Comparison of ENCODE assay signal across 9 cellular contexts in genomic region chr6:101226677-101227135, GRCh38.
A peak's percentile ranks its signal among the peaks of the same experiment; 100 is the strongest.
DNase-seq lines count a peak whose midpoint lies in the region; ATAC-seq, FAIRE-seq and TF ChIP-seq lines count a peak whose summit lies in the region.
"Had no signal": no experiment of that assay in that cellular context is flagged by ENCODE, and none has a peak within 500 bp of the region (broad histone marks: within the 10 kb centered on the region; RNA-seq: fewer than 3 reads in every experiment).

No MANE protein-coding gene starts in this region.

- intact Hi-C loops in psoas muscle (cut with DNase I) = no loop called here

- H3K4me3 ChIP-seq in A549 (no peak overlapping the region), GM12875 (ENCODE audit: low read depth, low read length) (no peak overlapping the region), fibroblast of villous mesenchyme (ENCODE audit: low read depth, low read length) (no peak overlapping the region), psoas muscle (no peak overlapping the region), tibial nerve (no peak overlapping the region)
- no peak overlapping the region for H3K4me3 ChIP-seq in effector memory CD4-positive, alpha-beta T cell (ENCODE audit: insufficient read depth, low read depth, low read length, poor library complexity, severe bottlenecking)

- H3K36me3 ChIP-seq in psoas muscle (ENCODE audit: insufficient read depth in 1 of 2, low read depth in 1 of 2) (no peaks in the 10 kb centered on the region), tibial nerve (no peaks in the 10 kb centered on the region)
- no peaks in the 10 kb centered on the region for H3K36me3 ChIP-seq in effector memory CD4-positive, alpha-beta T cell (ENCODE audit: control insufficient read depth, insufficient read depth, low read length)

- peak; percentile 49 for TF ChIP-seq CTCF in A549 (IDR thresholded peaks at IDR 0.05)
- TF ChIP-seq CTCF in GM12875 (IDR thresholded peaks at IDR 0.05; ENCODE audit: borderline replicate concordance, insufficient read depth, low read depth, low read length) = 0 out of 2 replicates have a peak, but pooled peaks have one; percentile 7
- peak; percentile 49 for TF ChIP-seq CTCF in fibroblast of villous mesenchyme (IDR thresholded peaks at IDR 0.05; ENCODE audit: insufficient read depth, low read depth, low read length)
- no peak for TF ChIP-seq CTCF in psoas muscle (IDR thresholded peaks at IDR 0.05)
- no peak for TF ChIP-seq CTCF in tibial nerve (IDR thresholded peaks at IDR 0.05)

- TF ChIP-seq EP300 in A549 (IDR thresholded peaks at IDR 0.05) (no peak), tibial nerve (IDR thresholded peaks at IDR 0.05) (no peak)

- H3K4me1 ChIP-seq in A549 (no peaks in the 10 kb centered on the region), psoas muscle (no peaks in the 10 kb centered on the region), tibial nerve (no peaks in the 10 kb centered on the region)
- no peaks in the 10 kb centered on the region for H3K4me1 ChIP-seq in effector memory CD4-positive, alpha-beta T cell (ENCODE audit: control insufficient read depth, insufficient read depth, low read length, poor library complexity, severe bottlenecking)
- H3K4me1 ChIP-seq: parathyroid adenoma had no signal

- H3K27me3 ChIP-seq in psoas muscle (ENCODE audit: insufficient read depth in 3 of 3, low read length in 2 of 3) = no peaks in the 10 kb centered on the region
- H3K27me3 ChIP-seq in effector memory CD4-positive, alpha-beta T cell (replicated peaks; ENCODE audit: control insufficient read depth, insufficient read depth, low read length, poor library complexity, severe bottlenecking) = no peaks in the 10 kb centered on the region
- H3K27me3 ChIP-seq in tibial nerve = no peaks in the 10 kb centered on the region

- FAIRE-seq in A549 (lab: Jason Lieb, UNC) = no peak

- TF ChIP-seq RAD21 in A549 (conservative IDR thresholded peaks at IDR 0.05 in 1 of 2, IDR thresholded peaks at IDR 0.05 in 1 of 2) = peak; percentile 67 to 73

- POLR2A ChIA-PET in A549 (lab: Yijun Ruan, JAX) = interaction anchor here (0.6 kb wide), 1 partner anchor 354 kb away, joined by 3 read pairs; no protein-coding TSS in a partner anchor

- H3K27ac ChIP-seq in A549 (no peak overlapping the region), psoas muscle (no peak overlapping the region), tibial nerve (no peak overlapping the region)
- H3K27ac ChIP-seq in effector memory CD4-positive, alpha-beta T cell (ENCODE audit: insufficient read depth, low read length, poor library complexity, severe bottlenecking) = no peak overlapping the region
- H3K27ac ChIP-seq: parathyroid adenoma had no signal

- WGBS in A549 (ENCODE audit: missing lambda C conversion rate) = 64% methylated on average over 8 of the region's 12 CpGs
- WGBS in psoas muscle, 3 donors = 63 to 67% (median 64%) methylated on average over 12 of the region's 12 CpGs
- WGBS in tibial nerve, 2 donors = 66 to 67% methylated on average over 12 of the region's 12 CpGs

- H3K9me3 ChIP-seq in A549 (no peaks in the 10 kb centered on the region), psoas muscle (no peaks in the 10 kb centered on the region), tibial nerve (peaks cover 0 to 18% (median 0%) of the 10 kb centered on the region in 4 donors)
- no peaks in the 10 kb centered on the region for H3K9me3 ChIP-seq in effector memory CD4-positive, alpha-beta T cell (ENCODE audit: control insufficient read depth, low read length)

- no peak for TF ChIP-seq POLR2A in A549 (IDR thresholded peaks at IDR 0.05; ENCODE audit: low read length)
- TF ChIP-seq POLR2A in tibial nerve (IDR thresholded peaks at IDR 0.05) = no peak

- ATAC-seq in A549 = peak; percentile 81 to 82
- ATAC-seq in psoas muscle = no peak

- CTCF ChIA-PET in A549 (lab: Yijun Ruan, JAX) = interaction anchor here (0.6 to 1.5 kb wide), 8 partner anchors 11 to 548 kb away, joined by 3 to 5 read pairs (median 3); no protein-coding TSS in a partner anchor

- no peak overlapping the region for H3K4me2 ChIP-seq in A549

- DNase-seq in A549 (ENCODE audit: low read depth in 1 of 2, low spot score in 1 of 2) (peak; percentile 2 to 55), NCI-H526 (lab: John Stamatoyannopoulos, UW) (peak; percentile 58 to 74), fibroblast of villous mesenchyme (ENCODE audit: low read depth) (peak; percentile 31), OCI-M2 (lab: John Stamatoyannopoulos, UW; ENCODE audit: unreplicated experiment) (no peak), psoas muscle (no peak), tibial nerve (ENCODE audit: low spot score in 2 of 2) (no peak)
- DNase-seq in effector memory CD4-positive, alpha-beta T cell = no peak

TF ChIP-seq in A549, 52 proteins besides CTCF, POLR2A, EP300 and RAD21:
- TF ChIP-seq FOSL2 (IDR thresholded peaks at IDR 0.05) (no peak), FOSL2 (CRISPR knock-in tag; IDR thresholded peaks at IDR 0.05) (peak; percentile 43; the same call in 1 of the 2 replicates), SMC3 (IDR thresholded peaks at IDR 0.05) (peak; percentile 43; the same call in 2 of the 3 replicates), SREBF2 (IDR thresholded peaks at IDR 0.05) (no peak)

Comparison
In these comparisons a context has a peak if more than half of its experiments do, and no peak if none do; other contexts are left out.
1. ATAC-seq: peak in A549 (2 of 2); none in psoas muscle (0 of 4).
2. DNase-seq: peak in A549 (2 of 2), NCI-H526 (2 of 2) and fibroblast of villous mesenchyme (single experiment); none in OCI-M2 (single experiment), psoas muscle (0 of 2), effector memory CD4-positive, alpha-beta T cell (0 of 3) and tibial nerve (0 of 2).
3. CTCF ChIP-seq: peak in A549 (single experiment), GM12875 (single experiment) and fibroblast of villous mesenchyme (single experiment); none in psoas muscle (single experiment) and tibial nerve (0 of 5).